Comparison of ENCODE assay signal across 23 cellular contexts in the genomic region with DNA sequence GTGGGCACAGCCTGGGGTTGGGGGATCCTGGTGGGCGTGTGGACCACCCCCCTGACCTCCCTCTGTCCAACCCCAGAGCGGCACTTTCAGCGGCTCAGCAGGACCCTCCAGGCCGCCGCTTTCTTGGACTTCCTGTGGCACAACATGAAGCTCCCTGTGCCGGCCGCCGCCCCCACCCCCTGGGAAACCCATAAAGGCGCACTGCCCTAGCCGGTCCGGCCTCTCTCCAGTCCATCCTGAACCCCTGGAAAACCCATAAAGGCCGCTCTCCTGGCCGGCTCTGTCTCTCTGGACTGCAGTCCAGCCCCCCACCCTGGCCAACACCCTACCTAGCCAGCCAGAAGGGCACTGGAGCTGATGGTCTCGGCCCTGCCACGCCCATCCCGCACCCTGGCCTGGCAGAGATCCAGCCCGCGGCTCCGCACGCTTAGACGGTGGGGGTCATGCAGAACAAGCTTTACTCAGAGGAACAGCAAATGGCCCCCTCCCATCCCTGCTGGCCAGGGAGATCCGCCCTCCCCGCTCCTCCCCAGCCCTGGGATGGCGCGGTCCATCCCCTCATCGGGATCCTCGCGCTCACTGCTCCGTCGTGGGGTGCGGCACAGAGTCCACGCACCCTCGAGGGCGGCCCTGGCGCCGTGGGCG. TPM values are rescaled to one million over a fixed set of nuclear protein-coding genes. Genes with fewer than 3 reads are reported as not detected.
DNase-seq lines count a peak whose midpoint lies in the region; ATAC-seq, FAIRE-seq and TF ChIP-seq lines count a peak whose summit lies in the region.
"Had no signal": no experiment of that assay in that cellular context is flagged by ENCODE, and none has a peak within 500 bp of the region (broad histone marks: within the 10 kb centered on the region; RNA-seq: fewer than 3 reads in every experiment).

No MANE protein-coding gene starts in this region.

- intact Hi-C loops in HCT116 (cut with micrococcal nuclease): no loop called here
- intact Hi-C loops in mammary epithelial cell (cut with micrococcal nuclease): loop anchor here (1.0 kb wide), 1 partner anchor 7 kb away; no protein-coding TSS in a partner anchor

- POLR2A ChIA-PET in HCT116 (lab: Charles Lee): interaction anchor here (1.5 to 12.5 kb wide), 4 partner anchors 9 to 177 kb away, joined by 5 to 104 read pairs (median 10); a partner anchor contains a TSS

- no peak for TF ChIP-seq RAD21 in HCT116 (IDR thresholded peaks at IDR 0.05; ENCODE audit: low read depth)

- TF ChIP-seq CTCF in HCT116 (IDR thresholded peaks at IDR 0.05 in 2 of 3, conservative IDR thresholded peaks at IDR 0.05 in 1 of 3; ENCODE audit: borderline replicate concordance in 1 of 3, insufficient read depth in 1 of 3, low read depth in 2 of 3, low read length in 2 of 3) (no peak), mammary epithelial cell (conservative IDR thresholded peaks at IDR 0.05 in 1 of 2, IDR thresholded peaks at IDR 0.05 in 1 of 2; ENCODE audit: extremely low read depth in 1 of 2, insufficient read depth in 1 of 2, low read depth in 1 of 2, low read length in 2 of 2) (no peak), keratinocyte (optimal IDR thresholded peaks at IDR 0.05 in 1 of 3, IDR thresholded peaks at IDR 0.05 in 1 of 3, conservative IDR thresholded peaks at IDR 0.05 in 1 of 3; ENCODE audit: extremely low read depth in 1 of 3, insufficient read depth in 2 of 3, low read length in 3 of 3) (no peak), glutamatergic neuron (IDR thresholded peaks at IDR 0.05; ENCODE audit: partially characterized antibody, unreplicated experiment) (no peak)

- no peak for ATAC-seq in HCT116
- no peak for ATAC-seq in GM19452 (IDR thresholded peaks at IDR 0.05; ENCODE audit: unreplicated experiment)
- ATAC-seq: CD8-positive, alpha-beta T cell; HepG2; natural killer cell; psoas muscle; stimulated activated naive B cell treated with anti-CD40 and anti-IgM and Interleukin-4, amounts not matched to agents 10 μg/mL and 1 μg/mL and 100 μg/mL, for 72 hours had no signal

- dilution Hi-C loops in mammary epithelial cell (cut with HindIII; ENCODE audit: low sequenced_read_pairs) (no loop called here), keratinocyte (cut with MboI; ENCODE audit: extremely low pct_ligation_motif_present, low sequenced_read_pairs) (no loop called here)

- no peaks in the 10 kb centered on the region for H3K9me1 ChIP-seq in keratinocyte (ENCODE audit: control insufficient read depth, extremely low read depth, insufficient read depth, low read length)

- peaks cover 8% of the 10 kb centered on the region for H3K27me3 Mint-ChIP-seq in glutamatergic neuron (ENCODE audit: unreplicated experiment)

- no peak overlapping the region for H3K27ac Mint-ChIP-seq in glutamatergic neuron (ENCODE audit: unreplicated experiment)
- H3K27ac Mint-ChIP-seq: activated B cell treated with CpG ODN at 0.5 μM for 24 hours; CD8-positive, alpha-beta T cell; natural killer cell; stimulated activated naive B cell treated with anti-CD40 and anti-IgM and Interleukin-4, amounts not matched to agents 10 μg/mL and 1 μg/mL and 100 μg/mL, for 72 hours; T-helper 17 cell had no signal

- no peaks in the 10 kb centered on the region for H3K36me3 Mint-ChIP-seq in glutamatergic neuron (ENCODE audit: unreplicated experiment)
- H3K36me3 Mint-ChIP-seq: natural killer cell had no signal

- H3K36me3 ChIP-seq in HCT116 (ENCODE audit: control insufficient read depth in 1 of 2, insufficient read depth in 2 of 2, low read length in 2 of 2): peaks cover 0 to 41% of the 10 kb centered on the region in 2 experiments; a peak in 2 of 4 replicates
- H3K36me3 ChIP-seq in mammary epithelial cell (ENCODE audit: insufficient read depth, low read length): no peaks in the 10 kb centered on the region
- H3K36me3 ChIP-seq in keratinocyte (ENCODE audit: control insufficient read depth in 2 of 2, extremely low read depth in 1 of 2, insufficient read depth in 2 of 2, low read length in 2 of 2): peaks cover 14 to 23% of the 10 kb centered on the region in 2 experiments
- peaks cover 0 to 7% of the 10 kb centered on the region in 2 donors for H3K36me3 ChIP-seq in small intestine (ENCODE audit: control insufficient read depth in 2 of 2, insufficient read depth in 2 of 2, low read length in 2 of 2)

- RAD21 ChIA-PET in HCT116 (lab: Charles Lee; ENCODE audit: low non-redundant PET in 1 of 2, low total read pairs in 2 of 2, uncharacterized antibody in 2 of 2, unreplicated experiment in 2 of 2): no interaction called here

- peaks cover 40 to 64% of the 10 kb centered on the region in 2 experiments for H3K4me1 ChIP-seq in HCT116 (ENCODE audit: control insufficient read depth in 1 of 2, insufficient read depth in 2 of 2, low read length in 2 of 2)
- peaks cover 26% of the 10 kb centered on the region for H3K4me1 ChIP-seq in mammary epithelial cell (ENCODE audit: insufficient read depth, low read length)
- peaks cover 25% of the 10 kb centered on the region for H3K4me1 ChIP-seq in keratinocyte (ENCODE audit: control insufficient read depth, extremely low read depth, insufficient read depth, low read length)
- H3K4me1 ChIP-seq in small intestine (ENCODE audit: control insufficient read depth in 2 of 2, insufficient read depth in 1 of 2, low read depth in 1 of 2, low read length in 1 of 2): peaks cover under 1 to 5% of the 10 kb centered on the region in 2 donors

- TF ChIP-seq POLR2A in HCT116 (IDR thresholded peaks at IDR 0.05; ENCODE audit: borderline replicate concordance, extremely low read depth, insufficient read depth, insufficient read length): no peak

- no peaks in the 10 kb centered on the region for H3K9me2 ChIP-seq in HCT116 (ENCODE audit: insufficient read depth)

- no peak overlapping the region for H3K4me3 Mint-ChIP-seq in glutamatergic neuron (ENCODE audit: unreplicated experiment)
- H3K4me3 Mint-ChIP-seq: activated B cell treated with CpG ODN at 0.5 μM for 24 hours; CD8-positive, alpha-beta T cell; natural killer cell had no signal

- H2AFZ ChIP-seq in HCT116 (ENCODE audit: low read depth, low read length, poor library complexity, severe bottlenecking): no peak overlapping the region
- no peak overlapping the region for H2AFZ ChIP-seq in mammary epithelial cell (ENCODE audit: low read depth, low read length)
- no peak overlapping the region for H2AFZ ChIP-seq in keratinocyte (ENCODE audit: control insufficient read depth, low read length)

- BruUV-seq in HCT116 (replicated peaks; lab: Mats Ljungman, UMichigan) (TSS peak; percentile 46), mammary epithelial cell (replicated peaks; lab: Mats Ljungman, UMichigan) (no TSS peak)

- CTCF ChIA-PET in HCT116 (lab: Charles Lee) (interaction anchor here (1.0 to 1.7 kb wide), 3 partner anchors 14 to 162 kb away, joined by 3 to 8 read pairs (median 5); a partner anchor contains a TSS), mammary epithelial cell (lab: Charles Lee; ENCODE audit: low non-redundant PET) (no interaction called here)

- peaks cover 16% of the 10 kb centered on the region for H3K4me1 Mint-ChIP-seq in glutamatergic neuron (ENCODE audit: low read depth, unreplicated experiment)

- peak overlapping the region; percentile 97 for H3K4me2 ChIP-seq in HCT116 (ENCODE audit: low read length)
- peak overlapping the region; percentile 76 for H3K4me2 ChIP-seq in mammary epithelial cell (ENCODE audit: insufficient read depth, low read depth, low read length)
- peak overlapping the region; percentile 66 for H3K4me2 ChIP-seq in keratinocyte (ENCODE audit: control insufficient read depth, extremely low read depth, insufficient read depth, low read depth, low read length)

- FAIRE-seq in keratinocyte (lab: Jason Lieb, UNC) (no peak), small intestine (lab: Jason Lieb, UNC) (no peak)
- FAIRE-seq: HepG2 had no signal

- peak overlapping the region; percentile 84 for H3K9ac ChIP-seq in HCT116 (ENCODE audit: low read length)
- H3K9ac ChIP-seq in mammary epithelial cell (ENCODE audit: insufficient read depth, low read length): no peak overlapping the region
- peak overlapping the region; percentile 57 for H3K9ac ChIP-seq in keratinocyte (ENCODE audit: control insufficient read depth, extremely low read depth, insufficient read depth, low read length)

- 71% methylated on average over 22 of the region's 37 CpGs for WGBS in mammary epithelial cell (ENCODE audit: low coverage, missing lambda C conversion rate)
- WGBS in small intestine, 3 donors: 42 to 67% (median 66%) methylated on average over 33 to 37 of the region's 37 CpGs

- H3K9me3 Mint-ChIP-seq in glutamatergic neuron (ENCODE audit: unreplicated experiment): peaks cover 2% of the 10 kb centered on the region
- H3K9me3 Mint-ChIP-seq: activated B cell treated with CpG ODN at 0.5 μM for 24 hours; CD8-positive, alpha-beta T cell; natural killer cell; stimulated activated naive B cell treated with anti-CD40 and anti-IgM and Interleukin-4, amounts not matched to agents 10 μg/mL and 1 μg/mL and 100 μg/mL, for 72 hours had no signal

- H3K27me3 ChIP-seq in HCT116 (ENCODE audit: insufficient read depth, low read length): no peaks in the 10 kb centered on the region
- H3K27me3 ChIP-seq in mammary epithelial cell (ENCODE audit: insufficient read depth, low read length): no peaks in the 10 kb centered on the region
- H3K27me3 ChIP-seq in keratinocyte (ENCODE audit: control insufficient read depth, extremely low read depth, insufficient read depth, low read length): peaks cover 32% of the 10 kb centered on the region
- H3K27me3 ChIP-seq in small intestine (ENCODE audit: control insufficient read depth in 2 of 2, insufficient read depth in 2 of 2, low read length in 2 of 2): peaks cover 0 to 5% of the 10 kb centered on the region in 2 donors

- peak overlapping the region; percentile 88 for H3K27ac ChIP-seq in HCT116 (ENCODE audit: low read depth, low read length)
- no peak overlapping the region for H3K27ac ChIP-seq in mammary epithelial cell (ENCODE audit: insufficient read depth, low read depth, low read length)
- peak overlapping the region; percentile 26 for H3K27ac ChIP-seq in keratinocyte (ENCODE audit: control insufficient read depth, insufficient read depth, low read length)
- H3K27ac ChIP-seq in small intestine (ENCODE audit: low read depth in 1 of 2, low read length in 1 of 2): peak overlapping the region; percentile 47 to 56
- H3K27ac ChIP-seq: psoas muscle had no signal

- no peak for DNase-seq in HCT116 (ENCODE audit: low read depth, low spot score)
- DNase-seq in mammary epithelial cell: no peak
- DNase-seq in keratinocyte (ENCODE audit: low read depth, low spot score): no peak
- no peak for DNase-seq in small intestine
- DNase-seq in AML-193 (lab: John Stamatoyannopoulos, UW): no peak
- DNase-seq in glutamatergic neuron: no peak
- no peak for DNase-seq in activated naive CD4-positive, alpha-beta T cell (lab: John Stamatoyannopoulos, UW)
- DNase-seq: activated B cell treated with CpG ODN at 0.5 μM for 24 hours; effector CD8-positive, alpha-beta T cell; MM.1S; natural killer cell; NCI-H187 treated with DMSO at 0.1 percent for 48 hours; NCI-H446; psoas muscle; SHP77 treated with DMSO at 0.1 percent for 48 hours; stimulated activated naive B cell treated with anti-CD40 and anti-IgM and Interleukin-4, amounts not matched to agents 10 μg/mL and 1 μg/mL and 100 μg/mL, for 72 hours; T-helper 17 cell had no signal

- in situ Hi-C loops in mammary epithelial cell (cut with MboI; ENCODE audit: low sequenced_read_pairs in 2 of 2): no loop called here

- H4K20me1 ChIP-seq in HCT116 (ENCODE audit: insufficient read depth): no peaks in the 10 kb centered on the region
- no peaks in the 10 kb centered on the region for H4K20me1 ChIP-seq in mammary epithelial cell (ENCODE audit: insufficient read depth, low read length)
- no peaks in the 10 kb centered on the region for H4K20me1 ChIP-seq in keratinocyte (ENCODE audit: control insufficient read depth, extremely low read depth, insufficient read depth, low read length)

- H3K79me2 ChIP-seq in HCT116 (ENCODE audit: insufficient read depth, low read length) (peaks cover 15% of the 10 kb centered on the region), mammary epithelial cell (ENCODE audit: insufficient read depth, low read length) (peaks cover 13% of the 10 kb centered on the region), keratinocyte (ENCODE audit: control insufficient read depth, insufficient read depth, low read length) (peaks cover 12% of the 10 kb centered on the region)

- H3K9me3 ChIP-seq in HCT116 (ENCODE audit: control insufficient read depth in 1 of 2, insufficient read depth in 1 of 2, low read depth in 1 of 2, low read length in 2 of 2) (no peaks in the 10 kb centered on the region), mammary epithelial cell (replicated peaks; ENCODE audit: insufficient read depth, low read length) (no peaks in the 10 kb centered on the region), keratinocyte (ENCODE audit: control insufficient read depth, low read depth, low read length) (no peaks in the 10 kb centered on the region), small intestine (ENCODE audit: control insufficient read depth, low read depth) (no peaks in the 10 kb centered on the region)
- H3K9me3 ChIP-seq: psoas muscle had no signal

- H3K4me3 ChIP-seq in HCT116 (replicated peaks in 1 of 2; ENCODE audit: low read depth in 1 of 2, low read length in 2 of 2): peak overlapping the region; percentile 60 to 65
- H3K4me3 ChIP-seq in mammary epithelial cell (replicated peaks in 1 of 3; ENCODE audit: insufficient read depth in 1 of 3, low read depth in 2 of 3, low read length in 3 of 3): peak overlapping the region in 1 of 3 experiments; percentile 26
- peak overlapping the region; percentile 40 to 52 (median 43) for H3K4me3 ChIP-seq in keratinocyte (ENCODE audit: control insufficient read depth in 2 of 3, extremely low read depth in 1 of 3, insufficient read depth in 2 of 3, low read depth in 1 of 3, low read length in 3 of 3)
- H3K4me3 ChIP-seq in small intestine (ENCODE audit: low read depth in 1 of 2, low read length in 2 of 2): peak overlapping the region; percentile 20 to 51
- H3K4me3 ChIP-seq: psoas muscle had no signal

RNA-seq across cellular contexts. Expression of a gene that starts 2.7 kb away (rescaled TPM):
- total RNA-seq in HCT116 (2021; ENCODE audit: unreplicated experiment) (10.0 TPM), mammary epithelial cell (1 to 10 TPM in 1 of 2 donors, not detected in 1; 3.1 TPM), glutamatergic neuron (ENCODE audit: unreplicated experiment) (1.3 TPM)
- polyA plus RNA-seq in HCT116 (2012): 4.4 and 5.3 TPM in 2 replicates
- polyA plus RNA-seq in mammary epithelial cell (0.52 TPM), keratinocyte (0.38 to 1.1 TPM (median 0.54 TPM) in 3 replicates), small intestine (10 to 100 TPM in 2 of 3 donors, 1 to 10 TPM in 1; 5.0 to 30.5 (median 16.5) TPM)
- polyA minus RNA-seq in mammary epithelial cell (not detected), keratinocyte (not detected in 3 replicates)
- not detected for polyA plus RNA-seq in keratinocyte (2011; ENCODE audit: low read depth)
- polyA plus RNA-seq in keratinocyte (2011; cell fraction: cytosol; rRNA removed): 0.27 and 1.4 TPM in 2 replicates
- 0.37 and 0.81 TPM in 2 replicates for polyA plus RNA-seq in keratinocyte (2011; cell fraction: nucleus; rRNA removed)
- 0.27 and 0.88 TPM in 2 replicates for polyA plus RNA-seq in keratinocyte (2012; ENCODE audit: low replicate concordance)
- 2.9 TPM for polyA minus RNA-seq in keratinocyte (2011; cell fraction: cytosol; rRNA and poly(A)+ RNA removed)
- not detected in 2 replicates for polyA minus RNA-seq in keratinocyte (2011; cell fraction: nucleus; rRNA and poly(A)+ RNA removed)
- total RNA-seq: Daoy, natural killer cell, urinary bladder had no signal

RNA-seq across cellular contexts. Expression of a gene that starts 5.4 kb away (rescaled TPM):
- total RNA-seq in HCT116 (2021; ENCODE audit: unreplicated experiment) (47.3 TPM), mammary epithelial cell (10 to 100 TPM in 1 of 2 donors, 1 to 10 TPM in 1; 6.5 to 30.7 TPM), glutamatergic neuron (ENCODE audit: unreplicated experiment) (26.0 TPM)
- 54.3 and 65.9 TPM in 2 replicates for polyA plus RNA-seq in HCT116 (2012)
- polyA plus RNA-seq in mammary epithelial cell (12.6 TPM), keratinocyte (10.3 to 13.4 TPM (median 12.0 TPM) in 3 replicates), small intestine (100 to 1,000 TPM in 2 of 3 donors, 10 to 100 TPM in 1; 58.0 to 261 (median 131) TPM)
- polyA minus RNA-seq in mammary epithelial cell (0.83 TPM), keratinocyte (2.9 to 13.9 TPM (median 6.6 TPM) in 3 replicates)
- 10.4 TPM for polyA plus RNA-seq in keratinocyte (2011; ENCODE audit: low read depth)
- polyA plus RNA-seq in keratinocyte (2011; cell fraction: cytosol; rRNA removed): 5.7 and 7.9 TPM in 2 replicates
- 6.2 and 7.1 TPM in 2 replicates for polyA plus RNA-seq in keratinocyte (2011; cell fraction: nucleus; rRNA removed)
- 14.5 and 29.1 TPM in 2 replicates for polyA plus RNA-seq in keratinocyte (2012; ENCODE audit: low replicate concordance)
- 28.2 TPM for polyA minus RNA-seq in keratinocyte (2011; cell fraction: cytosol; rRNA and poly(A)+ RNA removed)
- polyA minus RNA-seq in keratinocyte (2011; cell fraction: nucleus; rRNA and poly(A)+ RNA removed): 2.7 and 3.3 TPM in 2 replicates

RNA-seq across cellular contexts. Expression of a gene that starts 6.7 kb away (rescaled TPM):
- total RNA-seq in HCT116 (2021; ENCODE audit: unreplicated experiment) (68.9 TPM), mammary epithelial cell (10 to 100 TPM; 33.2 to 46.5 TPM), glutamatergic neuron (ENCODE audit: unreplicated experiment) (26.8 TPM)
- 60.9 and 68.3 TPM in 2 replicates for polyA plus RNA-seq in HCT116 (2012)
- polyA plus RNA-seq in mammary epithelial cell (65.9 TPM), keratinocyte (27.8 to 45.1 TPM (median 40.1 TPM) in 3 replicates), small intestine (10 to 100 TPM; 45.4 to 49.7 (median 45.8) TPM)
- polyA minus RNA-seq in mammary epithelial cell (30.4 TPM), keratinocyte (68.2 to 114 TPM (median 76.7 TPM) in 3 replicates)
- polyA plus RNA-seq in keratinocyte (2011; ENCODE audit: low read depth): 43.5 TPM
- 22.8 and 61.3 TPM in 2 replicates for polyA plus RNA-seq in keratinocyte (2011; cell fraction: cytosol; rRNA removed)
- 51.3 and 60.4 TPM in 2 replicates for polyA plus RNA-seq in keratinocyte (2011; cell fraction: nucleus; rRNA removed)
- polyA plus RNA-seq in keratinocyte (2012; ENCODE audit: low replicate concordance): 49.3 and 57.0 TPM in 2 replicates
- polyA minus RNA-seq in keratinocyte (2011; cell fraction: cytosol; rRNA and poly(A)+ RNA removed): 132 TPM
- polyA minus RNA-seq in keratinocyte (2011; cell fraction: nucleus; rRNA and poly(A)+ RNA removed): 56.5 and 64.3 TPM in 2 replicates

RNA-seq across cellular contexts. Expression of a gene that starts 11.2 kb away (rescaled TPM):
- total RNA-seq in HCT116 (2021; ENCODE audit: unreplicated experiment) (11.5 TPM), mammary epithelial cell (1 to 10 TPM in 1 of 2 donors, under 1 TPM in 1; 0.17 to 3.6 TPM), glutamatergic neuron (ENCODE audit: unreplicated experiment) (45.7 TPM)
- polyA plus RNA-seq in HCT116 (2012): 9.1 and 9.9 TPM in 2 replicates
- polyA plus RNA-seq in mammary epithelial cell (0.33 TPM), keratinocyte (0.12 to 0.30 TPM (median 0.28 TPM) in 3 replicates), small intestine (1 to 10 TPM in 2 of 3 donors, under 1 TPM in 1; 0.45 to 5.4 (median 1.1) TPM)
- polyA minus RNA-seq in mammary epithelial cell (not detected), keratinocyte (0.16 to 0.30 TPM in 2 of 3 replicates, not detected in the other)
- not detected for polyA plus RNA-seq in keratinocyte (2011; ENCODE audit: low read depth)
- polyA plus RNA-seq in keratinocyte (2011; cell fraction: cytosol; rRNA removed): 0.12 and 0.29 TPM in 2 replicates
- 0.13 and 0.19 TPM in 2 replicates for polyA plus RNA-seq in keratinocyte (2011; cell fraction: nucleus; rRNA removed)
- 0.27 and 0.29 TPM in 2 replicates for polyA plus RNA-seq in keratinocyte (2012; ENCODE audit: low replicate concordance)
- polyA minus RNA-seq in keratinocyte (2011; cell fraction: cytosol; rRNA and poly(A)+ RNA removed): not detected
- polyA minus RNA-seq in keratinocyte (2011; cell fraction: nucleus; rRNA and poly(A)+ RNA removed): not detected in 2 replicates

RNA-seq across cellular contexts. Expression of a gene that starts 11.9 kb away (rescaled TPM):
- total RNA-seq in HCT116 (2021; ENCODE audit: unreplicated experiment) (0.30 TPM), mammary epithelial cell (not detected), glutamatergic neuron (ENCODE audit: unreplicated experiment) (not detected)
- polyA plus RNA-seq in HCT116 (2012): 0.15 TPM in 1 of 2 replicates, not detected in the other
- polyA plus RNA-seq in mammary epithelial cell (0.08 TPM), keratinocyte (not detected in 3 replicates), small intestine (under 1 TPM in 1 of 3 donors, not detected in 2; 0.18 TPM)
- polyA minus RNA-seq in mammary epithelial cell (not detected), keratinocyte (not detected in 3 replicates)
- polyA plus RNA-seq in keratinocyte (2011; ENCODE audit: low read depth): not detected
- polyA plus RNA-seq in keratinocyte (2011; cell fraction: cytosol; rRNA removed): not detected in 2 replicates
- not detected in 2 replicates for polyA plus RNA-seq in keratinocyte (2011; cell fraction: nucleus; rRNA removed)
- polyA plus RNA-seq in keratinocyte (2012; ENCODE audit: low replicate concordance): not detected in 2 replicates
- not detected for polyA minus RNA-seq in keratinocyte (2011; cell fraction: cytosol; rRNA and poly(A)+ RNA removed)
- polyA minus RNA-seq in keratinocyte (2011; cell fraction: nucleus; rRNA and poly(A)+ RNA removed): not detected in 2 replicates
- total RNA-seq: activated B cell treated with CpG ODN at 0.5 μM for 24 hours; CD8-positive, alpha-beta T cell; Daoy; HepG2; lower leg skin; natural killer cell; psoas muscle; T-helper 17 cell; urinary bladder had no signal
- polyA plus RNA-seq: HepG2, psoas muscle, urinary bladder had no signal
